ENCODE assay signal across 8 cellular contexts in the genomic region with DNA sequence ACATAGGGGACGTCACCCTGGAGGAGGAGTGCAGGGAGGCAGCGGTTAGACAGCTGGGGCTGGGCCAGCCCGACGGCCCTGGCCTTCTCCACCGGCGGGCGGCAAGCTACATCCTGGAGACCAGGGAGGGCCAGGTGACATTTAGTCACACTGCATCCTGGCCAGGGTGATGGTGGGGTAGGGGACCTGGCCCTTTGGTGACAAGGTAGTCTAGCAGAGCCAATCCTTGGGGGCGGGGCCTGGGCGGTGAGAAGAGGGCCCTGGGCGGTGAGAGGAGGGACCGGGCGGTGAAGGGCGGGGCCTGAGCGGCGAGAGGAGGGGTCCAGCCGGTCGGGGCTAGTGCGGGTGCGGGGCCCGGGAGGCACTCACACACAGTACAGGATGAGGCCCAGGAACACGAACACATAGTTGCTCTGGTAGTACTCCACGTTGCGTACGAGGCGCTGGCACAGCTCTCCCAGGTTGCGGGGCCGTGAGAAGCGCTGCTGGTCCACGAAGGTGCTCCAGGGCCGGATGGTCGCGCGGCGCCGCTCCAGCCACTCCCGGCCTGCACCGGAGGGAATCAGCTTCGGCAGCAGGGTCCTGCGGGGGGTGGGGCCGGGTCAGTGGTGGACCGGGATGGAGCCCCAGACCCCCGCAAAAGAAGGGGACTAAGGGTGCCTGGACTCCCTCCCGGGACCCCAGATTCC. TPM values are rescaled to one million over a fixed set of nuclear protein-coding genes. Genes with fewer than 3 reads are reported as not detected.
A peak's percentile ranks its signal among the peaks of the same experiment; 100 is the strongest.
DNase-seq lines count a peak whose midpoint lies in the region; ATAC-seq and TF ChIP-seq lines count a peak whose summit lies in the region.

No MANE protein-coding gene starts in this region.

- H2BK5ac ChIP-seq in mesendoderm (ENCODE audit: low read length): no peak overlapping the region

- H3K27me3 ChIP-seq in effector memory CD4-positive, alpha-beta T cell (replicated peaks; ENCODE audit: control insufficient read depth, insufficient read depth, low read length, poor library complexity, severe bottlenecking): no peaks in the 10 kb centered on the region
- no peaks in the 10 kb centered on the region for H3K27me3 ChIP-seq in mesendoderm (ENCODE audit: insufficient read depth, low read length, poor library complexity)

- no peaks in the 10 kb centered on the region for H3K79me1 ChIP-seq in mesendoderm (ENCODE audit: low read length)

- H3K4me3 ChIP-seq in effector memory CD4-positive, alpha-beta T cell (ENCODE audit: insufficient read depth, low read depth, low read length, poor library complexity, severe bottlenecking): peak overlapping the region; percentile 90
- peak overlapping the region; percentile 90 for H3K4me3 ChIP-seq in mesendoderm (ENCODE audit: low read length)

- H3K4ac ChIP-seq in mesendoderm (ENCODE audit: low read depth, low read length): peak overlapping the region; percentile 76

- peak overlapping the region; percentile 97 for H3K9ac ChIP-seq in mesendoderm (ENCODE audit: low read length)

- H3K18ac ChIP-seq in mesendoderm (ENCODE audit: low read length): peak overlapping the region; percentile 35

- H3K79me2 ChIP-seq in mesendoderm (ENCODE audit: control insufficient read depth, insufficient read depth, low read length): no peaks in the 10 kb centered on the region

- peak; percentile 41 for TF ChIP-seq POLR2A in GM15510 (IDR thresholded peaks at IDR 0.05; ENCODE audit: borderline replicate concordance, extremely low read depth, insufficient read length)

- H3K4me1 ChIP-seq in effector memory CD4-positive, alpha-beta T cell (ENCODE audit: control insufficient read depth, insufficient read depth, low read length, poor library complexity, severe bottlenecking): peaks cover 12% of the 10 kb centered on the region
- H3K4me1 ChIP-seq in mesendoderm (ENCODE audit: control insufficient read depth, low read depth, low read length): peaks cover 4% of the 10 kb centered on the region

- peak overlapping the region; percentile 86 for H3K27ac ChIP-seq in effector memory CD4-positive, alpha-beta T cell (ENCODE audit: insufficient read depth, low read length, poor library complexity, severe bottlenecking)
- peak overlapping the region; percentile 49 for H3K27ac ChIP-seq in mesendoderm (ENCODE audit: low read depth, low read length)

- H4K5ac ChIP-seq in mesendoderm (ENCODE audit: low read length): no peak overlapping the region

- WGBS in mesendoderm (ENCODE audit: extremely low coverage, insufficient coverage, low lambda C conversion rate): no CpG with 5 or more reads among the region's 43 CpGs

- ATAC-seq in HG03175 (IDR thresholded peaks at IDR 0.05; ENCODE audit: unreplicated experiment) (peak; percentile 58), GM21786 (IDR thresholded peaks at IDR 0.05; ENCODE audit: unreplicated experiment) (no peak)

- peak overlapping the region; percentile 66 for H3K23ac ChIP-seq in mesendoderm (ENCODE audit: low read length)

- no peak overlapping the region for H4K8ac ChIP-seq in mesendoderm (ENCODE audit: low read depth, low read length)

- peak overlapping the region; percentile 87 for H3K4me2 ChIP-seq in mesendoderm (ENCODE audit: low read length)

- DNase-seq in NCI-H748 treated with DMSO at 0.1 percent for 48 hours (lab: John Stamatoyannopoulos, UW) (peak; percentile 80), mesendoderm (peak; percentile 92)
- DNase-seq in activated CD8-positive, alpha-beta memory T cell treated with anti-CD3 and anti-CD28 coated beads for 48 hours (ENCODE audit: low read depth in 2 of 3, low spot score in 2 of 3): peak; percentile 59 to 65 (median 65)
- peak; percentile 72 to 77 (median 75) for DNase-seq in effector memory CD4-positive, alpha-beta T cell
- DNase-seq in stimulated activated CD8-positive, alpha-beta memory T cell treated with anti-CD3 and anti-CD28 coated beads, Interleukin-15, amount 100 ng/mL, for 1 hour (ENCODE audit: low read depth): peak; percentile 63

- H2BK120ac ChIP-seq in mesendoderm (ENCODE audit: low read depth, low read length): no peak overlapping the region

- H2BK15ac ChIP-seq in mesendoderm (replicated peaks; ENCODE audit: low read depth): no peak overlapping the region

- no peaks in the 10 kb centered on the region for H3K9me3 ChIP-seq in effector memory CD4-positive, alpha-beta T cell (ENCODE audit: control insufficient read depth, low read length)

- H3K36me3 ChIP-seq in effector memory CD4-positive, alpha-beta T cell (ENCODE audit: control insufficient read depth, insufficient read depth, low read length): peaks cover 14% of the 10 kb centered on the region
- no peaks in the 10 kb centered on the region for H3K36me3 ChIP-seq in mesendoderm (ENCODE audit: control insufficient read depth, insufficient read depth, low read length)

- no peak overlapping the region for H2AK5ac ChIP-seq in mesendoderm (ENCODE audit: low read length)

- peak overlapping the region; percentile 99 for H3K56ac ChIP-seq in mesendoderm (ENCODE audit: low read length)

RNA-seq across cellular contexts. Expression of a gene that starts 0.6 kb away (rescaled TPM):
- 93.5 TPM for polyA plus RNA-seq in mesendoderm (2013, experiment 1 of 2)
- polyA plus RNA-seq in mesendoderm (2013, experiment 2 of 2): 93.5 TPM

RNA-seq across cellular contexts. Expression of a gene that starts 30.3 kb away (rescaled TPM):
- not detected for polyA plus RNA-seq in mesendoderm (2013, experiment 1 of 2)
- not detected for polyA plus RNA-seq in mesendoderm (2013, experiment 2 of 2)

RNA-seq across cellular contexts. Expression of a gene that starts 35.5 kb away (rescaled TPM):
- 5.4 TPM for polyA plus RNA-seq in mesendoderm (2013, experiment 1 of 2)
- polyA plus RNA-seq in mesendoderm (2013, experiment 2 of 2): 5.5 TPM
